Comparison of ENCODE assay signal across 8 cellular contexts in genomic region chr4:185597532-185598188, GRCh38.
A peak's percentile ranks its signal among the peaks of the same experiment; 100 is the strongest.
DNase-seq lines count a peak whose midpoint lies in the region; ATAC-seq, FAIRE-seq and TF ChIP-seq lines count a peak whose summit lies in the region.

No MANE protein-coding gene starts in this region.

- intact Hi-C loops in CD4-positive, alpha-beta memory T cell (cut with micrococcal nuclease): loop anchor here (1.0 to 10.0 kb wide), 3 partner anchors 126 to 557 kb away; partner anchors contain the start of genes CCDC110, CFAP97 and SNX25
- intact Hi-C loops in pancreas (cut with DNase I) (loop anchor here in 1 of 3 donors (10.0 kb wide), 1 partner anchor 123 kb away; the partner anchor contains the start of gene CCDC110), transverse colon (cut with DNase I; ENCODE audit: low total_unique reads) (loop anchor here (10.0 kb wide), 1 partner anchor 63 kb away; the partner anchor contains the start of gene PDLIM3)

- 34% methylated on average over 9 of the region's 9 CpGs for WGBS in pancreas, 2 donors
- WGBS in transverse colon (ENCODE audit: low coverage in 1 of 2), 2 donors: 32 to 47% methylated on average over 6 to 9 of the region's 9 CpGs

- H3K9me3 Mint-ChIP-seq in CD4-positive, alpha-beta memory T cell: peaks cover 0 to 2% (median 0%) of the 10 kb centered on the region in 8 donors

- H3K27me3 ChIP-seq in CD4-positive, alpha-beta memory T cell (ENCODE audit: insufficient read depth, low read length): no peaks in the 10 kb centered on the region
- H3K27me3 ChIP-seq in SJCRH30: no peaks in the 10 kb centered on the region
- no peaks in the 10 kb centered on the region for H3K27me3 ChIP-seq in pancreas
- no peaks in the 10 kb centered on the region for H3K27me3 ChIP-seq in transverse colon

- ATAC-seq in GM21360 (IDR thresholded peaks at IDR 0.05; ENCODE audit: unreplicated experiment) (peak; percentile 87), pancreas (peak; percentile 64 to 90 (median 87))

- no peak overlapping the region for H3K4me3 Mint-ChIP-seq in CD4-positive, alpha-beta memory T cell

- peaks cover 13 to 16% of the 10 kb centered on the region in 2 donors for H3K27me3 Mint-ChIP-seq in CD4-positive, alpha-beta memory T cell

- in situ Hi-C loops in KBM-7 (cut with MboI; ENCODE audit: low pct_unique_long_range_greater_than_20kb, low sequenced_read_pairs) (no loop called here), transverse colon (cut with MboI; ENCODE audit: low pct_ligation_motif_present in 1 of 4, low pct_unique_long_range_greater_than_20kb in 1 of 4, low sequenced_read_pairs in 3 of 4) (loop anchor here in 1 of 4 donors (10.0 kb wide), 1 partner anchor 123 kb away; the partner anchor contains the start of gene CCDC110)

- H3K4me1 Mint-ChIP-seq in CD4-positive, alpha-beta memory T cell: peaks cover 0 to 6% (median 0%) of the 10 kb centered on the region in 4 donors

- H3K4me3 ChIP-seq in CD4-positive, alpha-beta memory T cell (ENCODE audit: low read length in 2 of 2): no peak overlapping the region
- H3K4me3 ChIP-seq in SJCRH30 (no peak overlapping the region), pancreas (no peak overlapping the region), transverse colon (no peak overlapping the region)

- no peaks in the 10 kb centered on the region for H3K4me1 ChIP-seq in CD4-positive, alpha-beta memory T cell (ENCODE audit: insufficient read depth, low read length)
- peaks cover 7% of the 10 kb centered on the region; the same call in 1 of the 2 replicates for H3K4me1 ChIP-seq in SJCRH30
- no peaks in the 10 kb centered on the region for H3K4me1 ChIP-seq in pancreas
- H3K4me1 ChIP-seq in transverse colon: no peaks in the 10 kb centered on the region

- CTCF ChIA-PET in CD4-positive, alpha-beta memory T cell (lab: Charles Lee; ENCODE audit: partially characterized antibody): interaction anchor here (0.8 to 4.5 kb wide), 24 partner anchors 10 to 594 kb away, joined by 3 to 47 read pairs (median 4); partner anchors contain the start of genes CCDC110, CYP4V2 and UFSP2

- H3K27ac ChIP-seq in CD4-positive, alpha-beta memory T cell (ENCODE audit: low read depth, low read length): no peak overlapping the region
- no peak overlapping the region for H3K27ac ChIP-seq in SJCRH30
- H3K27ac ChIP-seq in pancreas: no peak overlapping the region
- H3K27ac ChIP-seq in transverse colon: peak overlapping the region in 3 of 4 donors; percentile 49 to 70 (median 65)

- POLR2A ChIA-PET in CD4-positive, alpha-beta memory T cell (lab: Charles Lee; ENCODE audit: partially characterized antibody): no interaction called here

- H3K36me3 ChIP-seq in CD4-positive, alpha-beta memory T cell (ENCODE audit: insufficient read depth, low read length): no peaks in the 10 kb centered on the region
- H3K36me3 ChIP-seq in SJCRH30: no peaks in the 10 kb centered on the region
- peaks cover 0 to 4% (median 0%) of the 10 kb centered on the region in 3 donors for H3K36me3 ChIP-seq in pancreas
- H3K36me3 ChIP-seq in transverse colon: no peaks in the 10 kb centered on the region

- peak; percentile 53 to 63 (median 57) for DNase-seq in CD4-positive, alpha-beta memory T cell
- DNase-seq in KBM-7 (peak; percentile 81), SJCRH30 (peak; percentile 51 to 82), germinal center (ENCODE audit: low spot score) (peak; percentile 67), pancreas (peak; percentile 59 to 87 (median 74)), transverse colon (peak; percentile 74)
- DNase-seq in activated naive CD4-positive, alpha-beta T cell (lab: John Stamatoyannopoulos, UW): peak; percentile 41 to 54 (median 43)

- no peaks in the 10 kb centered on the region for H3K9me3 ChIP-seq in CD4-positive, alpha-beta memory T cell (ENCODE audit: control insufficient read depth in 1 of 2, low read length in 2 of 2)
- H3K9me3 ChIP-seq in SJCRH30 (replicated peaks) (no peaks in the 10 kb centered on the region), pancreas (no peaks in the 10 kb centered on the region), transverse colon (no peaks in the 10 kb centered on the region)

- peak; percentile 61 for FAIRE-seq in pancreas (lab: Jason Lieb, UNC)

- no peak overlapping the region for H3K27ac Mint-ChIP-seq in CD4-positive, alpha-beta memory T cell

- no peak for TF ChIP-seq POLR2A in transverse colon (IDR thresholded peaks at IDR 0.05)

- TF ChIP-seq CTCF in pancreas (IDR thresholded peaks at IDR 0.05) (peak; percentile 93 to 98 (median 96)), transverse colon (IDR thresholded peaks at IDR 0.05) (peak; percentile 96 to 99 (median 99))

- TF ChIP-seq EP300 in transverse colon (IDR thresholded peaks at IDR 0.05; ENCODE audit: low read depth): no peak

- H3K36me3 Mint-ChIP-seq in CD4-positive, alpha-beta memory T cell: no peaks in the 10 kb centered on the region

Comparison
In these comparisons a context has a peak if more than half of its experiments do, and no peak if none do; other contexts are left out.
1. H3K27ac ChIP-seq: peak in transverse colon (3 of 4); none in CD4-positive, alpha-beta memory T cell (single experiment), SJCRH30 (single experiment) and pancreas (0 of 4).
2. Peak in every context shown above with its lines, with median percentiles within 50 percentile points of each other: DNase-seq.